In the genomic region with DNA sequence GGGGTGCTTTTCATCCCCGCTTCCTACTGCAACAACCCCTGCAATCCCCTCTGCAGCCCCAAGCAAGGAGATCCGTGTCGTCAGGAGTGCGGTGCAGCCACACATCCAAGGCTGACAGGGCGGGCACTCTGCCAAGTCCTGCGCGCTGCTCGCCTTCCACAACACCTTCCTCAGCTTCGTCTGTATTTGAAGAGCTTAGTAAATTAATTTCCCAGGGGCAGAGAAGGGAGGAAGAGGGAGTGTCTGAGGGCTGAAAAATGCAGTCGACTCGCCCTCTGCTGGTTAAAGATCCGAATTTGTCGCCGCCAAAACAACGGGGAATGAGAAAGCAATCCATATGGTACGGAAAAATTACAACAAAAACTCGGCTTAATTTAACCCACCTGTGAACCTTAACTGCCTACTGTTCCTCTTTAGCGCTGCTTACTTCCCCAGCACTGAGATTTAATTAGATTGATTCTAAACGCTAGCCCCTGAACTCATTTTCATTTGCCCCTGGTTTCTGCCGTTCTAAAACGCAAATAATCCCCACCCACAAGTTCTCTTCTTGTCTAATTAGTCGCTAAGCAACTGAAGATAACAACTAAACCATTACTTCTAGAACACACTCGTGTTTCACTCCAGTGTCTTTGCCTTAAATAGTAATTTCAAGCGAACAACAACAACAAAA, we compare ENCODE assay signal across 9 cellular contexts. TPM values are rescaled to one million over a fixed set of nuclear protein-coding genes. Genes with fewer than 3 reads are reported as not detected.
DNase-seq lines count a peak whose midpoint lies in the region; ATAC-seq lines count a peak whose summit lies in the region.
"Had no signal": no experiment of that assay in that cellular context is flagged by ENCODE, and none has a peak within 500 bp of the region (broad histone marks: within the 10 kb centered on the region; RNA-seq: fewer than 3 reads in every experiment).

No MANE protein-coding gene starts in this region.

- peak overlapping the region; percentile 39 for H3K4me3 ChIP-seq in trophoblast cell (ENCODE audit: low read depth, low read length)
- H3K4me3 ChIP-seq: BLaER1 treated with 17β-estradiol and CSF1 and Interleukin-3, amounts not matched to agents 10 nM and 100 nM had no signal

- peak; percentile 61 for ATAC-seq in Right ventricle myocardium superior (ENCODE audit: poor library complexity)
- no peak for ATAC-seq in activated CD8-positive, alpha-beta memory T cell treated with anti-CD3 and anti-CD28 coated beads, Interleukin-2, amount 10 ng/mL, durations not matched to agents 7 days and 5 days

- H2BK120ac ChIP-seq in trophoblast cell (ENCODE audit: insufficient read depth, low read length, poor library complexity), result no peak overlapping the region

- no peaks in the 10 kb centered on the region for H3K9me3 ChIP-seq in trophoblast cell (ENCODE audit: insufficient read depth, low read depth, low read length)

- H3K4me1 Mint-ChIP-seq in activated CD8-positive, alpha-beta memory T cell treated with anti-CD3 and anti-CD28 coated beads, Interleukin-2, amount 10 ng/mL, durations not matched to agents 7 days and 5 days, result no peaks in the 10 kb centered on the region

- peak overlapping the region; percentile 73 for H3K4me2 ChIP-seq in trophoblast cell (ENCODE audit: low read length)
- H3K4me2 ChIP-seq: BLaER1 treated with 17β-estradiol and CSF1 and Interleukin-3, amounts not matched to agents 10 nM and 100 nM had no signal

- H3K4ac ChIP-seq in trophoblast cell (ENCODE audit: low read depth, low read length), result no peak overlapping the region

- CTCF ChIA-PET in activated CD8-positive, alpha-beta memory T cell treated with anti-CD3 and anti-CD28 coated beads, Interleukin-2, amount 10 ng/mL, durations not matched to agents 7 days and 5 days (lab: Charles Lee), result interaction anchor here (1.2 kb wide), 1 partner anchor 210 kb away, joined by 3 read pairs; no protein-coding TSS in a partner anchor

- no peaks in the 10 kb centered on the region for H3K36me3 Mint-ChIP-seq in activated CD8-positive, alpha-beta memory T cell treated with anti-CD3 and anti-CD28 coated beads, Interleukin-2, amount 10 ng/mL, durations not matched to agents 7 days and 5 days

- no peak overlapping the region for H3K14ac ChIP-seq in trophoblast cell (ENCODE audit: low read length)

- H4K12ac ChIP-seq in trophoblast cell (ENCODE audit: low read depth, low read length), result no peak overlapping the region

- H4K8ac ChIP-seq in trophoblast cell (ENCODE audit: low read depth, low read length), result peak overlapping the region; percentile 80

- peak overlapping the region; percentile 76 for H2AFZ ChIP-seq in trophoblast cell (ENCODE audit: insufficient read depth, low read length, poor library complexity)

- peak overlapping the region; percentile 19 for H3K9ac ChIP-seq in trophoblast cell (ENCODE audit: low read length)
- H3K9ac ChIP-seq: BLaER1 treated with 17β-estradiol and CSF1 and Interleukin-3, amounts not matched to agents 10 nM and 100 nM had no signal

- H2AK5ac ChIP-seq in trophoblast cell (ENCODE audit: low read length), result no peak overlapping the region

- H3K79me2 ChIP-seq in trophoblast cell (ENCODE audit: control insufficient read depth, insufficient read depth, low read length, poor library complexity), result no peaks in the 10 kb centered on the region

- H3K27me3 ChIP-seq in trophoblast cell (ENCODE audit: insufficient read depth, low read length), result no peaks in the 10 kb centered on the region
- H3K27me3 ChIP-seq: BLaER1 treated with 17β-estradiol and CSF1 and Interleukin-3, amounts not matched to agents 10 nM and 100 nM had no signal

- no peak overlapping the region for H3K23ac ChIP-seq in trophoblast cell (ENCODE audit: low read length)

- no CpG with 5 or more reads among the region's 24 CpGs for WGBS in trophoblast cell (ENCODE audit: extremely low coverage, insufficient coverage, insufficient read length)

- intact Hi-C loops in Right ventricle myocardium superior (cut with DNase I), result loop anchor here (10.0 kb wide), 1 partner anchor 665 kb away; no protein-coding TSS in a partner anchor
- intact Hi-C loops in cardiac septum (cut with DNase I), result loop anchor here (5.0 to 10.0 kb wide), 2 partner anchors 158 to 185 kb away; a partner anchor contains a TSS
- intact Hi-C loops in head of caudate nucleus (cut with DNase I), result loop anchor here (2.0 to 5.0 kb wide), 4 partner anchors 73 to 173 kb away; a partner anchor contains a TSS

- no peak overlapping the region for H2BK12ac ChIP-seq in trophoblast cell (ENCODE audit: low read length)

- peaks cover 2% of the 10 kb centered on the region for H3K9me3 Mint-ChIP-seq in activated CD8-positive, alpha-beta memory T cell treated with anti-CD3 and anti-CD28 coated beads, Interleukin-2, amount 10 ng/mL, durations not matched to agents 7 days and 5 days (ENCODE audit: low read depth)

- no peaks in the 10 kb centered on the region for H3K79me1 ChIP-seq in trophoblast cell (ENCODE audit: low read length)

- no peak overlapping the region for H3K27ac ChIP-seq in trophoblast cell (ENCODE audit: low read depth, low read length)
- H3K27ac ChIP-seq: BLaER1 treated with 17β-estradiol and CSF1 and Interleukin-3, amounts not matched to agents 10 nM and 100 nM had no signal

- no peak overlapping the region for H3K27ac Mint-ChIP-seq in activated CD8-positive, alpha-beta memory T cell treated with anti-CD3 and anti-CD28 coated beads, Interleukin-2, amount 10 ng/mL, durations not matched to agents 7 days and 5 days

- H3K18ac ChIP-seq in trophoblast cell (ENCODE audit: low read length), result no peak overlapping the region

- DNase-seq in Right ventricle myocardium superior (no peak), cardiac septum (ENCODE audit: low spot score) (no peak), RKO (ENCODE audit: low spot score) (peak; percentile 77), head of caudate nucleus (peak; percentile 49 to 88 (median 73)), trophoblast cell (no peak)
- DNase-seq in activated CD8-positive, alpha-beta memory T cell treated with anti-CD3 and anti-CD28 coated beads for 24 hours, result no peak
- no peak for DNase-seq in stimulated activated CD4-positive, alpha-beta T cell treated with anti-CD3 and anti-CD28 coated beads, Interleukin-15, amount 100 ng/mL, for 24 hours
- no peak for DNase-seq in activated CD8-positive, alpha-beta memory T cell treated with anti-CD3 and anti-CD28 coated beads, Interleukin-2, amount 10 ng/mL, durations not matched to agents 7 days and 5 days

- H3K4me1 ChIP-seq in trophoblast cell (ENCODE audit: control insufficient read depth in 1 of 2, insufficient read depth in 2 of 2, low read length in 2 of 2), result peaks cover 3 to 4% of the 10 kb centered on the region in 2 experiments
- H3K4me1 ChIP-seq: BLaER1 treated with 17β-estradiol and CSF1 and Interleukin-3, amounts not matched to agents 10 nM and 100 nM had no signal

- no peak overlapping the region for H4K91ac ChIP-seq in trophoblast cell (ENCODE audit: low read depth, low read length)

- no peaks in the 10 kb centered on the region for H3K36me3 ChIP-seq in trophoblast cell (ENCODE audit: control insufficient read depth in 1 of 2, insufficient read depth in 2 of 2, low read length in 2 of 2)
- H3K36me3 ChIP-seq: BLaER1 treated with 17β-estradiol and CSF1 and Interleukin-3, amounts not matched to agents 10 nM and 100 nM had no signal

- H3K27me3 Mint-ChIP-seq in activated CD8-positive, alpha-beta memory T cell treated with anti-CD3 and anti-CD28 coated beads, Interleukin-2, amount 10 ng/mL, durations not matched to agents 7 days and 5 days, result no peaks in the 10 kb centered on the region

- no peak overlapping the region for H3K4me3 Mint-ChIP-seq in activated CD8-positive, alpha-beta memory T cell treated with anti-CD3 and anti-CD28 coated beads, Interleukin-2, amount 10 ng/mL, durations not matched to agents 7 days and 5 days

- no peak overlapping the region for H2BK5ac ChIP-seq in trophoblast cell (ENCODE audit: low read depth, low read length, poor library complexity)

RNA-seq across cellular contexts. Expression of a gene that starts 10.9 kb away (rescaled TPM):
- total RNA-seq in Right ventricle myocardium superior (not detected), cardiac septum (not detected)
- not detected in 2 replicates for polyA plus RNA-seq in trophoblast cell (2013)
- total RNA-seq in activated CD8-positive, alpha-beta memory T cell treated with anti-CD3 and anti-CD28 coated beads, Interleukin-2, amount 10 ng/mL, durations not matched to agents 7 days and 5 days, result not detected

RNA-seq across cellular contexts. Expression of a gene that starts 54.2 kb away (rescaled TPM):
- total RNA-seq in Right ventricle myocardium superior (2.0 TPM), cardiac septum (2.4 TPM)
- 24.3 and 24.9 TPM in 2 replicates for polyA plus RNA-seq in trophoblast cell (2013)
- total RNA-seq in activated CD8-positive, alpha-beta memory T cell treated with anti-CD3 and anti-CD28 coated beads, Interleukin-2, amount 10 ng/mL, durations not matched to agents 7 days and 5 days, result not detected

Comparison
In these comparisons a context has a peak if more than half of its experiments do, and no peak if none do; other contexts are left out.
1. DNase-seq: peak in RKO (single experiment) and head of caudate nucleus (42 of 42); none in Right ventricle myocardium superior (single experiment), cardiac septum (single experiment), trophoblast cell (0 of 2), activated CD8-positive, alpha-beta memory T cell treated with anti-CD3 and anti-CD28 coated beads for 24 hours (single experiment), stimulated activated CD4-positive, alpha-beta T cell treated with anti-CD3 and anti-CD28 coated beads, Interleukin-15, amount 100 ng/mL, for 24 hours (single experiment) and activated CD8-positive, alpha-beta memory T cell treated with anti-CD3 and anti-CD28 coated beads, Interleukin-2, amount 10 ng/mL, durations not matched to agents 7 days and 5 days (single experiment).